29 cellular contexts compared by ENCODE assay signal in genomic region chr6:90914312-90914711, GRCh38.
"Had no signal": no experiment of that assay in that cellular context is flagged by ENCODE, and none has a peak within 500 bp of the region (broad histone marks: within the 10 kb centered on the region; RNA-seq: fewer than 3 reads in every experiment).

No MANE protein-coding gene starts in this region.

- DNase-seq: colonic mucosa; cortex of kidney; dermis blood vessel endothelial cell; dorsolateral prefrontal cortex; effector CD4-positive, alpha-beta T cell; effector CD8-positive, alpha-beta T cell; effector memory CD4-positive, alpha-beta T cell; effector memory CD8-positive, alpha-beta T cell; endodermal cell; erythroblast; esophagus squamous epithelium; foreskin fibroblast; foreskin keratinocyte; foreskin melanocyte; gastrocnemius medialis; glutamatergic neuron; head of caudate nucleus; heart left ventricle; heart right ventricle had no signal

- H3K4me1 ChIP-seq: colonic mucosa, esophagus muscularis mucosa, esophagus squamous epithelium, foreskin keratinocyte, gastrocnemius medialis, gastroesophageal sphincter, heart left ventricle, heart right ventricle had no signal

- H3K4me3 ChIP-seq: colonic mucosa, coronary artery, dorsolateral prefrontal cortex, esophagus muscularis mucosa, esophagus squamous epithelium, gastrocnemius medialis, gastroesophageal sphincter, heart left ventricle, heart right ventricle had no signal

- FAIRE-seq: colon, endometrium, endothelial cell of umbilical vein, frontal cortex had no signal

- H3K27ac ChIP-seq: colonic mucosa, coronary artery, dorsolateral prefrontal cortex, epithelial cell of prostate, esophagus muscularis mucosa, esophagus squamous epithelium, foreskin keratinocyte, gastrocnemius medialis, gastroesophageal sphincter, heart left ventricle, heart right ventricle had no signal

- H3K36me3 ChIP-seq: colonic mucosa, esophagus muscularis mucosa, esophagus squamous epithelium, gastrocnemius medialis, gastroesophageal sphincter, heart left ventricle, heart right ventricle had no signal

- H3K4me3 Mint-ChIP-seq: dendritic cell treated with granulocyte-macrophage colony-stimulating factor and Interleukin-4, amounts not matched to agents 40 ng/mL and 50 ng/mL, for 4 days; effector memory CD8-positive, alpha-beta T cell; endodermal cell had no signal

- ATAC-seq: effector memory CD8-positive, alpha-beta T cell; esophagus mucosa; foreskin keratinocyte; gastrocnemius medialis; gastroesophageal sphincter; heart left ventricle; heart right ventricle had no signal

- H3K27me3 Mint-ChIP-seq: dendritic cell treated with granulocyte-macrophage colony-stimulating factor and Interleukin-4, amounts not matched to agents 40 ng/mL and 50 ng/mL, for 4 days had no signal

- H3K27me3 ChIP-seq: colonic mucosa, esophagus squamous epithelium, foreskin keratinocyte, gastrocnemius medialis, gastroesophageal sphincter, heart left ventricle, heart right ventricle had no signal

- H3K9me3 ChIP-seq: colonic mucosa, esophagus muscularis mucosa, esophagus squamous epithelium, gastrocnemius medialis, gastroesophageal sphincter, heart left ventricle, heart right ventricle had no signal

- H3K27ac Mint-ChIP-seq: dendritic cell treated with granulocyte-macrophage colony-stimulating factor and Interleukin-4, amounts not matched to agents 40 ng/mL and 50 ng/mL, for 4 days; effector memory CD8-positive, alpha-beta T cell; endodermal cell had no signal
